In the genomic region with DNA sequence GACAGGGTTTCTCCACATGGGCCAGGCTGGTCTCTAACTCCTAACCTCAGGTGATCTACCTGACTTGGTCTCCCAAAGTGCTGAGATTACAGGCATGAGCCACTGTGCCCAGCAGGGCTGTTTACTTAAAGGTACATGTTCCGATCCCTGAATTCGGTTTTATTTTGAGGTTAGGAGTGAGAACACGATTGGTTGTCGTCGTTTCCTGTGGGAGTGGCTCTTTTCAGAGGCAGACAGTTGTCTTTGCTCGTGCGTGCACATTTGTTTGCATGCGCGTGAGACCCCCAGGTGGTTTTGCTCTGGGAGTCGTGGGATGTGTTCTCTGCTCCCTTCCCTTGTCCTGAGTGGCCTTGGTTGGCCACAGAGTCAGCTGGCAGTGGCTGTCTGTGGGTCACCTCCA, we compare ENCODE assay signal across 21 cellular contexts.
DNase-seq lines count a peak whose midpoint lies in the region; ATAC-seq and TF ChIP-seq lines count a peak whose summit lies in the region.
"Had no signal": no experiment of that assay in that cellular context is flagged by ENCODE, and none has a peak within 500 bp of the region (broad histone marks: within the 10 kb centered on the region; RNA-seq: fewer than 3 reads in every experiment).

No MANE protein-coding gene starts in this region.

- no peaks in the 10 kb centered on the region for H3K36me3 ChIP-seq in OCI-LY7 (ENCODE audit: insufficient read depth, low read length)
- H3K36me3 ChIP-seq: ovary, suprapubic skin, vagina had no signal

- peaks cover 7% of the 10 kb centered on the region for H3K4me1 ChIP-seq in OCI-LY7 (ENCODE audit: insufficient read depth, low read length, poor library complexity, severe bottlenecking)

- peaks cover 63% of the 10 kb centered on the region for H3K4me1 Mint-ChIP-seq in activated naive CD4-positive, alpha-beta T cell treated with anti-CD3 and anti-CD28 coated beads for 36 hours (ENCODE audit: low read depth)
- peaks cover 72 to 81% (median 80%) of the 10 kb centered on the region in 3 donors for H3K4me1 Mint-ChIP-seq in T-cell
- peaks cover 65% of the 10 kb centered on the region for H3K4me1 Mint-ChIP-seq in activated naive CD8-positive, alpha-beta T cell treated with anti-CD3 and anti-CD28 coated beads, Interleukin-2, amount 50 U/mL, for 24 hours
- H3K4me1 Mint-ChIP-seq in stimulated activated naive CD8-positive, alpha-beta T cell treated with anti-CD3 and anti-CD28 coated beads, Interleukin-15, amount 100 ng/mL, for 72 hours, result peaks cover 81% of the 10 kb centered on the region

- H3K27ac ChIP-seq in OCI-LY7 (ENCODE audit: low read depth, low read length, poor library complexity, severe bottlenecking), result no peak overlapping the region
- H3K27ac ChIP-seq: KMS-11, ovary, suprapubic skin, vagina had no signal

- no peaks in the 10 kb centered on the region for H3K27me3 Mint-ChIP-seq in activated naive CD4-positive, alpha-beta T cell treated with anti-CD3 and anti-CD28 coated beads for 36 hours (ENCODE audit: low read depth)
- no peaks in the 10 kb centered on the region for H3K27me3 Mint-ChIP-seq in T-cell
- no peaks in the 10 kb centered on the region for H3K27me3 Mint-ChIP-seq in activated naive CD8-positive, alpha-beta T cell treated with anti-CD3 and anti-CD28 coated beads, Interleukin-2, amount 50 U/mL, for 24 hours
- no peaks in the 10 kb centered on the region for H3K27me3 Mint-ChIP-seq in stimulated activated naive CD8-positive, alpha-beta T cell treated with anti-CD3 and anti-CD28 coated beads, Interleukin-15, amount 100 ng/mL, for 72 hours

- no peaks in the 10 kb centered on the region for H3K9me2 ChIP-seq in OCI-LY7 (ENCODE audit: insufficient read depth, low read length)

- intact Hi-C loops in activated naive CD4-positive, alpha-beta T cell treated with anti-CD3 and anti-CD28 coated beads for 36 hours (cut with micrococcal nuclease), result no loop called here
- intact Hi-C loops in OCI-LY7 (cut with micrococcal nuclease; ENCODE audit: unreplicated experiment) (no loop called here), posterior cingulate gyrus (cut with DNase I) (no loop called here)

- peaks cover 6% of the 10 kb centered on the region; the same call in 1 of the 2 replicates for H4K20me1 ChIP-seq in OCI-LY7 (ENCODE audit: insufficient read depth, low read length)

- no peaks in the 10 kb centered on the region for H3K79me2 ChIP-seq in OCI-LY7 (ENCODE audit: insufficient read depth, low read depth, low read length)

- H2AFZ ChIP-seq in OCI-LY7 (ENCODE audit: low read length), result no peak overlapping the region

- H3K36me3 Mint-ChIP-seq in activated naive CD4-positive, alpha-beta T cell treated with anti-CD3 and anti-CD28 coated beads for 36 hours (ENCODE audit: low read depth), result peaks cover 5% of the 10 kb centered on the region
- peaks cover 0 to 14% of the 10 kb centered on the region in 2 donors for H3K36me3 Mint-ChIP-seq in activated naive CD4-positive, alpha-beta T cell treated with anti-CD3 and anti-CD28 coated beads, Interleukin-2, amount 50 U/mL, for 72 hours
- H3K36me3 Mint-ChIP-seq in T-cell, result peaks cover 3% of the 10 kb centered on the region
- H3K36me3 Mint-ChIP-seq in activated naive CD8-positive, alpha-beta T cell treated with anti-CD3 and anti-CD28 coated beads, Interleukin-2, amount 50 U/mL, for 24 hours (ENCODE audit: low read depth), result peaks cover 2% of the 10 kb centered on the region

- POLR2A ChIA-PET in T-cell (lab: Charles Lee) (no interaction called here), OCI-LY7 (lab: Charles Lee) (no interaction called here)

- H3K4me2 ChIP-seq in OCI-LY7 (ENCODE audit: low read length), result no peak overlapping the region
- H3K4me2 ChIP-seq: KMS-11 had no signal

- H3K4me3 Mint-ChIP-seq in activated naive CD4-positive, alpha-beta T cell treated with anti-CD3 and anti-CD28 coated beads for 36 hours, result no peak overlapping the region
- H3K4me3 Mint-ChIP-seq in T-cell, result peak overlapping the region; percentile 28 to 91 (median 36)
- no peak overlapping the region for H3K4me3 Mint-ChIP-seq in activated naive CD8-positive, alpha-beta T cell treated with anti-CD3 and anti-CD28 coated beads, Interleukin-2, amount 50 U/mL, for 24 hours
- H3K4me3 Mint-ChIP-seq in stimulated activated naive CD8-positive, alpha-beta T cell treated with anti-CD3 and anti-CD28 coated beads, Interleukin-15, amount 100 ng/mL, for 72 hours, result peak overlapping the region; percentile 9 to 59
- H3K4me3 Mint-ChIP-seq: endodermal cell had no signal

- peak overlapping the region; percentile 31 for H3K27ac Mint-ChIP-seq in activated naive CD4-positive, alpha-beta T cell treated with anti-CD3 and anti-CD28 coated beads for 36 hours
- peak overlapping the region in 1 of 2 donors; percentile 6 for H3K27ac Mint-ChIP-seq in activated naive CD4-positive, alpha-beta T cell treated with anti-CD3 and anti-CD28 coated beads, Interleukin-2, amount 50 U/mL, for 72 hours
- peak overlapping the region; percentile 78 to 84 for H3K27ac Mint-ChIP-seq in T-cell
- peak overlapping the region; percentile 62 for H3K27ac Mint-ChIP-seq in activated naive CD8-positive, alpha-beta T cell treated with anti-CD3 and anti-CD28 coated beads, Interleukin-2, amount 50 U/mL, for 24 hours
- no peak overlapping the region for H3K27ac Mint-ChIP-seq in stimulated activated naive CD8-positive, alpha-beta T cell treated with anti-CD3 and anti-CD28 coated beads, Interleukin-15, amount 100 ng/mL, for 72 hours
- H3K27ac Mint-ChIP-seq: endodermal cell had no signal

- no peak for ATAC-seq in activated naive CD4-positive, alpha-beta T cell treated with anti-CD3 and anti-CD28 coated beads, Interleukin-2, amount 50 U/mL, for 72 hours
- ATAC-seq in T-cell (replicated peaks in 1 of 4), result peak in 1 of 4 experiments; percentile 15
- no peak for ATAC-seq in activated naive CD8-positive, alpha-beta T cell treated with anti-CD3 and anti-CD28 coated beads, Interleukin-2, amount 50 U/mL, for 24 hours
- ATAC-seq in stimulated activated naive CD8-positive, alpha-beta T cell treated with anti-CD3 and anti-CD28 coated beads, Interleukin-15, amount 100 ng/mL, for 72 hours, result no peak
- ATAC-seq: right cardiac atrium had no signal

- CTCF ChIA-PET in activated naive CD4-positive, alpha-beta T cell treated with anti-CD3 and anti-CD28 coated beads for 36 hours (lab: Charles Lee), result interaction anchor here (0.6 kb wide), 1 partner anchor 327 kb away, joined by 3 read pairs; no protein-coding TSS in a partner anchor
- CTCF ChIA-PET in T-cell (lab: Charles Lee), result no interaction called here
- CTCF ChIA-PET in OCI-LY7 (lab: Charles Lee; ENCODE audit: unreplicated experiment), result no interaction called here

- DNase-seq in activated naive CD4-positive, alpha-beta T cell treated with anti-CD3 and anti-CD28 coated beads for 36 hours, result peak; percentile 57
- no peak for DNase-seq in activated naive CD4-positive, alpha-beta T cell treated with anti-CD3 and anti-CD28 coated beads, Interleukin-2, amount 50 U/mL, for 72 hours (ENCODE audit: low spot score in 2 of 2)
- DNase-seq in T-cell (peak in 19 of 34 experiments; percentile 25 to 63 (median 38)), OCI-LY7 (ENCODE audit: low spot score) (no peak), SW 1271 (lab: John Stamatoyannopoulos, UW) (no peak), posterior cingulate gyrus (no peak)
- DNase-seq in activated naive CD8-positive, alpha-beta T cell treated with anti-CD3 and anti-CD28 coated beads, Interleukin-2, amount 50 U/mL, for 24 hours, result no peak
- DNase-seq in stimulated activated naive CD8-positive, alpha-beta T cell treated with anti-CD3 and anti-CD28 coated beads, Interleukin-15, amount 100 ng/mL, for 72 hours, result no peak
- DNase-seq: ACHN, activated gamma-delta T cell, endodermal cell, mesenchymal stem cell, NCI-H187, NCI-H2227 treated with DMSO at 0.1 percent for 48 hours, NCI-H82, ovary, SHP77 treated with DMSO at 0.1 percent for 48 hours had no signal

- H3K4me3 ChIP-seq in OCI-LY7 (ENCODE audit: low read depth, low read length, poor library complexity, severe bottlenecking), result no peak overlapping the region
- H3K4me3 ChIP-seq: ovary, suprapubic skin, vagina had no signal

- no peak for TF ChIP-seq CTCF in OCI-LY7 (conservative IDR thresholded peaks at IDR 0.05; ENCODE audit: low read length)

- no TSS peak for BruUV-seq in OCI-LY7 (replicated peaks; lab: Mats Ljungman, UMichigan)

- no peaks in the 10 kb centered on the region for H3K9me3 ChIP-seq in OCI-LY7 (ENCODE audit: low read length)
- H3K9me3 ChIP-seq: ovary, suprapubic skin, vagina had no signal

- H3K9me3 Mint-ChIP-seq in activated naive CD4-positive, alpha-beta T cell treated with anti-CD3 and anti-CD28 coated beads for 36 hours, result no peaks in the 10 kb centered on the region
- no peaks in the 10 kb centered on the region for H3K9me3 Mint-ChIP-seq in activated naive CD4-positive, alpha-beta T cell treated with anti-CD3 and anti-CD28 coated beads, Interleukin-2, amount 50 U/mL, for 72 hours
- no peaks in the 10 kb centered on the region for H3K9me3 Mint-ChIP-seq in T-cell
- H3K9me3 Mint-ChIP-seq in activated naive CD8-positive, alpha-beta T cell treated with anti-CD3 and anti-CD28 coated beads, Interleukin-2, amount 50 U/mL, for 24 hours, result no peaks in the 10 kb centered on the region
- no peaks in the 10 kb centered on the region for H3K9me3 Mint-ChIP-seq in stimulated activated naive CD8-positive, alpha-beta T cell treated with anti-CD3 and anti-CD28 coated beads, Interleukin-15, amount 100 ng/mL, for 72 hours
- H3K9me3 Mint-ChIP-seq: endodermal cell had no signal

Comparison
In these comparisons a context has a peak if more than half of its experiments do, and no peak if none do; other contexts are left out.
1. DNase-seq: peak in activated naive CD4-positive, alpha-beta T cell treated with anti-CD3 and anti-CD28 coated beads for 36 hours (single experiment) and T-cell (19 of 34); none in activated naive CD4-positive, alpha-beta T cell treated with anti-CD3 and anti-CD28 coated beads, Interleukin-2, amount 50 U/mL, for 72 hours (0 of 2), activated naive CD8-positive, alpha-beta T cell treated with anti-CD3 and anti-CD28 coated beads, Interleukin-2, amount 50 U/mL, for 24 hours (single experiment), stimulated activated naive CD8-positive, alpha-beta T cell treated with anti-CD3 and anti-CD28 coated beads, Interleukin-15, amount 100 ng/mL, for 72 hours (0 of 2), OCI-LY7 (single experiment), SW 1271 (0 of 2) and posterior cingulate gyrus (0 of 10).
2. H3K27ac Mint-ChIP-seq: peak in activated naive CD4-positive, alpha-beta T cell treated with anti-CD3 and anti-CD28 coated beads for 36 hours (single experiment), T-cell (2 of 2) and activated naive CD8-positive, alpha-beta T cell treated with anti-CD3 and anti-CD28 coated beads, Interleukin-2, amount 50 U/mL, for 24 hours (single experiment); none in stimulated activated naive CD8-positive, alpha-beta T cell treated with anti-CD3 and anti-CD28 coated beads, Interleukin-15, amount 100 ng/mL, for 72 hours (0 of 2).
3. H3K4me3 Mint-ChIP-seq: peak in T-cell (3 of 3) and stimulated activated naive CD8-positive, alpha-beta T cell treated with anti-CD3 and anti-CD28 coated beads, Interleukin-15, amount 100 ng/mL, for 72 hours (2 of 2); none in activated naive CD4-positive, alpha-beta T cell treated with anti-CD3 and anti-CD28 coated beads for 36 hours (single experiment) and activated naive CD8-positive, alpha-beta T cell treated with anti-CD3 and anti-CD28 coated beads, Interleukin-2, amount 50 U/mL, for 24 hours (single experiment).